Comparison of ENCODE assay signal across 27 cellular contexts in the genomic region with DNA sequence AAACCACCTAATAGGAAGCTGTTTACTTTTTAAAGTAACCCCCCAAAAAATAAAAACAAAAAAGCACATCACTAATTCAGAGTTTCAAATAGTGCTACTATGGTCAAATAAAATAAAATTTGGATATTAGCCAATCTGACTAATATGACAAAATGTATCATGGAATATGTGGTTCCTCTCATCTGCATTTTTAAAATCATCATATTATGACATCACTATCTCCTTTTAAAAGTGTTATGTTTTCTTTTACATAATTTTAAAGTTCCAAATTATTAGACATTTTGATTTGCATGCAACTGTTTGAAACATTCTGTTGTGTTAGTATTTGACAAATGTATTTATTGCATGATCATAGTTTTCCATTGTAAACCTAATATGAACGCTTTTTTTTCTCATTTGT.
"Had no signal": no experiment of that assay in that cellular context is flagged by ENCODE, and none has a peak within 500 bp of the region (broad histone marks: within the 10 kb centered on the region; RNA-seq: fewer than 3 reads in every experiment).

No MANE protein-coding gene starts in this region.

- H3K4me3 ChIP-seq: stomach, suprapubic skin, testis, thoracic aorta, thyroid gland, tibial artery, tibial nerve, transverse colon, upper lobe of left lung, upper lobe of right lung, uterus, vagina had no signal

- H3K27ac ChIP-seq: stomach, suprapubic skin, testis, thoracic aorta, thyroid gland, tibial artery, tibial nerve, transverse colon, upper lobe of left lung, upper lobe of right lung, uterus, vagina had no signal

- H3K4me1 ChIP-seq: stomach, suprapubic skin, testis, thyroid gland, tibial artery, tibial nerve, transverse colon, upper lobe of left lung, upper lobe of right lung, uterus, vagina had no signal

- DNase-seq: stimulated activated CD4-positive, alpha-beta T cell treated with anti-CD3 and anti-CD28 coated beads, Interleukin-2, amount 100 ng/mL, for 48 hours; stimulated activated CD4-positive, alpha-beta T cell treated with anti-CD3 and anti-CD28 coated beads, Interleukin-4, amount 100 ng/mL, for 1 hour; stimulated activated CD4-positive, alpha-beta T cell treated with anti-CD3 and anti-CD28 coated beads, Interleukin-4, amount 100 ng/mL, for 24 hours; stimulated activated CD4-positive, alpha-beta T cell treated with anti-CD3 and anti-CD28 coated beads, Interleukin-4, amount 100 ng/mL, for 4 hours; stimulated activated CD8-positive, alpha-beta memory T cell treated with anti-CD3 and anti-CD28 coated beads, Interleukin-4, amount 100 ng/mL, for 48 hours; stimulated activated naive B cell treated with anti-CD40 and anti-IgM and Interleukin-4, amounts not matched to agents 10 μg/mL and 1 μg/mL and 100 μg/mL, for 72 hours; stimulated activated naive CD4-positive, alpha-beta T cell; stimulated activated naive CD4-positive, alpha-beta T cell treated with Interleukin-2 at 50 U/mL for 16 hours; stimulated activated naive CD8-positive, alpha-beta T cell treated with anti-CD3 and anti-CD28 coated beads, Interleukin-15, amount 100 ng/mL, for 72 hours; stimulated activated naive CD8-positive, alpha-beta T cell treated with anti-CD3 and anti-CD28 coated beads, Interleukin-15, Interleukin-2, amounts not matched to agents 100 U/mL and 50 U/mL, for 24 hours; stomach; substantia nigra; testis; thyroid gland; tibial artery; transverse colon; trophoblast cell; upper lobe of left lung; upper lobe of right lung; uterus had no signal

- H3K27me3 ChIP-seq: stomach, suprapubic skin, testis, thyroid gland, tibial artery, tibial nerve, transverse colon, upper lobe of left lung, upper lobe of right lung, uterus, vagina had no signal

- FAIRE-seq: urothelium cell line had no signal

- ATAC-seq: stimulated activated effector memory CD8-positive, alpha-beta T cell treated with anti-CD3 and anti-CD28 coated beads, Interleukin-12 subunit alpha, Interleukin-12 subunit beta, amount 100 ng/mL, for 72 hours; stimulated activated memory B cell treated with anti-CD40 and anti-IgM and Interleukin-4, amounts not matched to agents 10 μg/mL and 1 μg/mL and 100 μg/mL, for 72 hours; stimulated activated naive B cell treated with anti-CD40 and anti-IgM and Interleukin-4, amounts not matched to agents 10 μg/mL and 1 μg/mL and 100 μg/mL, for 72 hours; stimulated activated naive CD8-positive, alpha-beta T cell treated with anti-CD3 and anti-CD28 coated beads, Interleukin-15, amount 100 ng/mL, for 72 hours; stimulated activated naive CD8-positive, alpha-beta T cell treated with anti-CD3 and anti-CD28 coated beads, Interleukin-15, Interleukin-2, amounts not matched to agents 100 U/mL and 50 U/mL, for 24 hours; upper lobe of right lung had no signal

- H3K36me3 ChIP-seq: stomach, thoracic aorta, thyroid gland, tibial artery, tibial nerve, transverse colon, upper lobe of left lung, upper lobe of right lung, uterus, vagina had no signal

- H3K9me3 ChIP-seq: stomach, suprapubic skin, testis, thoracic aorta, thyroid gland, tibial artery, tibial nerve, transverse colon, upper lobe of left lung, upper lobe of right lung, uterus, vagina had no signal
